In the genomic region with DNA sequence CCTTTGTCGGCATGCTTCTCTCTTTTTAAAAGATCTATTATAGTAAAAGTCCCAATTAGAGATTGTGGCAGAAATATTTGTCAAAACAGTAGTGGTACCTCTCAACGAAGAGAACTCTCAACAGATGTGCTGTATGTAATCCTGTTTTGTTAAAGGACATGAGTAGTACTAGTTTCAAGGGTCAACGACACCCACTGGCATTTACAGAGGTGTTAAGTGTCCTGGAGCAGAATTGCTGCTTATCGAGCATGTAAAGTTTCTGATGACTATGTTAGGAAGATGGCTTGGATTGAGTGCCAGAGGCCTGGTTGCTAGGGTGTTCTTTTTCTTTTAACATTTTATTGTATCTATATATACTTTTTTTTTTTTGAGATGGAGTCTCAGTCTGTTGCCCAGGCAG, we compare ENCODE assay signal across 25 cellular contexts. TPM values are rescaled to one million over a fixed set of nuclear protein-coding genes. Genes with fewer than 3 reads are reported as not detected.
"Had no signal": no experiment of that assay in that cellular context is flagged by ENCODE, and none has a peak within 500 bp of the region (broad histone marks: within the 10 kb centered on the region; RNA-seq: fewer than 3 reads in every experiment).

No MANE protein-coding gene starts in this region.

- H3K27ac ChIP-seq: SJCRH30 had no signal

- H3K27me3 ChIP-seq: MG63, SJCRH30 had no signal

- H3K4me1 ChIP-seq: SJCRH30 had no signal

- DNase-seq: IMR-90, Karpas-422, KG1, MG63, NCI-H1092, NCI-H1105 treated with DMSO at 0.1 percent for 48 hours, NCI-H1417 treated with DMSO at 0.1 percent for 48 hours, NCI-H146, NCI-H1694 treated with DMSO at 0.1 percent for 48 hours, NCI-H1930, NCI-H2081 treated with DMSO at 0.1 percent for 48 hours, NCI-H2171, NCI-H226, NCI-H446, NCI-H510A, NCI-H524 treated with DMSO at 0.1 percent for 48 hours, NCI-H69, NCI-H774, RPMI8226, SHP77 treated with DMSO at 0.1 percent for 48 hours, SJCRH30 had no signal

- H3K4me3 ChIP-seq: MG63, SJCRH30 had no signal

- ATAC-seq: HepG2, SK-N-SH treated with all-trans-retinoic acid at 6 μM for 48 hours had no signal

- FAIRE-seq: HepG2, RCC 7860 had no signal

- H3K9me3 ChIP-seq: MG63, SJCRH30 had no signal

RNA-seq across cellular contexts. Expression of a gene that starts 27.1 kb away (rescaled TPM):
- total RNA-seq: HepG2, HT1080, IMR-90, SJCRH30 had no signal
- polyA plus RNA-seq: HepG2, IMR-90 had no signal

RNA-seq across cellular contexts. Expression of a gene that starts 31.8 kb away (rescaled TPM):
- total RNA-seq: HepG2, HT1080, IMR-90, SJCRH30 had no signal
- polyA plus RNA-seq: HepG2, IMR-90 had no signal
